Comparison of ENCODE assay signal across 27 cellular contexts in genomic region chr4:171524913-171525312, GRCh38.
"Had no signal": no experiment of that assay in that cellular context is flagged by ENCODE, and none has a peak within 500 bp of the region (broad histone marks: within the 10 kb centered on the region; RNA-seq: fewer than 3 reads in every experiment).

No MANE protein-coding gene starts in this region.

- H3K4me3 ChIP-seq: left lung, lower lobe of right lung, pancreas, prostate gland, right atrium auricular region, right lobe of liver, smooth muscle cell, tibial nerve, uterus had no signal

- H3K9me3 ChIP-seq: left lung, lower lobe of right lung, pancreas, prostate gland, right atrium auricular region, right lobe of liver, tibial nerve, uterus had no signal

- H3K9me3 Mint-ChIP-seq: nephron progenitor cell; stimulated activated memory B cell treated with anti-CD40 and anti-IgM and Interleukin-4, amounts not matched to agents 10 μg/mL and 1 μg/mL and 100 μg/mL, for 72 hours; stimulated activated naive CD8-positive, alpha-beta T cell treated with anti-CD3 and anti-CD28 coated beads, Interleukin-15, amount 100 ng/mL, for 72 hours; type B pancreatic cell had no signal

- H3K27me3 ChIP-seq: left lung, pancreas, right lobe of liver, tibial nerve, uterus had no signal

- H3K27ac ChIP-seq: left lung, lower lobe of right lung, pancreas, prostate gland, right atrium auricular region, right lobe of liver, tibial nerve, uterus had no signal

- ATAC-seq: left colon; left lung; lower lobe of right lung; natural killer cell; pancreas; right lobe of liver; stimulated activated memory B cell treated with anti-CD40 and anti-IgM and Interleukin-4, amounts not matched to agents 10 μg/mL and 1 μg/mL and 100 μg/mL, for 72 hours; stimulated activated naive CD8-positive, alpha-beta T cell treated with anti-CD3 and anti-CD28 coated beads, Interleukin-15, amount 100 ng/mL, for 72 hours had no signal

- H3K36me3 Mint-ChIP-seq: immature natural killer cell; natural killer cell; stimulated activated memory B cell treated with anti-CD40 and anti-IgM and Interleukin-4, amounts not matched to agents 10 μg/mL and 1 μg/mL and 100 μg/mL, for 72 hours; type B pancreatic cell had no signal

- H3K27ac Mint-ChIP-seq: immature natural killer cell; natural killer cell; nephron progenitor cell; stimulated activated memory B cell treated with anti-CD40 and anti-IgM and Interleukin-4, amounts not matched to agents 10 μg/mL and 1 μg/mL and 100 μg/mL, for 72 hours; stimulated activated naive CD8-positive, alpha-beta T cell treated with anti-CD3 and anti-CD28 coated beads, Interleukin-15, amount 100 ng/mL, for 72 hours; type B pancreatic cell had no signal

- H3K4me3 Mint-ChIP-seq: immature natural killer cell; natural killer cell; nephron progenitor cell; stimulated activated memory B cell treated with anti-CD40 and anti-IgM and Interleukin-4, amounts not matched to agents 10 μg/mL and 1 μg/mL and 100 μg/mL, for 72 hours; stimulated activated naive CD8-positive, alpha-beta T cell treated with anti-CD3 and anti-CD28 coated beads, Interleukin-15, amount 100 ng/mL, for 72 hours; type B pancreatic cell had no signal

- H3K27me3 Mint-ChIP-seq: stimulated activated memory B cell treated with anti-CD40 and anti-IgM and Interleukin-4, amounts not matched to agents 10 μg/mL and 1 μg/mL and 100 μg/mL, for 72 hours; stimulated activated naive CD8-positive, alpha-beta T cell treated with anti-CD3 and anti-CD28 coated beads, Interleukin-15, amount 100 ng/mL, for 72 hours; type B pancreatic cell had no signal

- DNase-seq: hypothalamus; immature natural killer cell; kidney; left colon; left lung; lower lobe of right lung; mammary epithelial cell; mesenchymal stem cell; natural killer cell; nephron progenitor cell; pancreas; posterior cingulate gyrus; right lobe of liver; stimulated activated CD4-positive, alpha-beta T cell treated with anti-CD3 and anti-CD28 coated beads, Interleukin-1b, Interleukin-23, amount 100 ng/mL, for 48 hours; stimulated activated CD4-positive, alpha-beta T cell treated with anti-CD3 and anti-CD28 coated beads, Interleukin-2, amount 100 ng/mL, for 48 hours; stimulated activated CD4-positive, alpha-beta T cell treated with anti-CD3 and anti-CD28 coated beads, Interleukin-4, amount 100 ng/mL, for 4 hours; stimulated activated CD8-positive, alpha-beta memory T cell treated with anti-CD3 and anti-CD28 coated beads, Interleukin-4, amount 100 ng/mL, for 48 hours; stimulated activated naive CD4-positive, alpha-beta T cell treated with Interleukin-2 at 50 U/mL for 16 hours; stimulated activated naive CD8-positive, alpha-beta T cell treated with anti-CD3 and anti-CD28 coated beads, Interleukin-15, amount 100 ng/mL, for 72 hours; substantia nigra; uterus had no signal

- H3K4me1 Mint-ChIP-seq: immature natural killer cell; natural killer cell; nephron progenitor cell; stimulated activated memory B cell treated with anti-CD40 and anti-IgM and Interleukin-4, amounts not matched to agents 10 μg/mL and 1 μg/mL and 100 μg/mL, for 72 hours; stimulated activated naive CD8-positive, alpha-beta T cell treated with anti-CD3 and anti-CD28 coated beads, Interleukin-15, amount 100 ng/mL, for 72 hours had no signal
